ENCODE assay signal across 10 cellular contexts in the genomic region with DNA sequence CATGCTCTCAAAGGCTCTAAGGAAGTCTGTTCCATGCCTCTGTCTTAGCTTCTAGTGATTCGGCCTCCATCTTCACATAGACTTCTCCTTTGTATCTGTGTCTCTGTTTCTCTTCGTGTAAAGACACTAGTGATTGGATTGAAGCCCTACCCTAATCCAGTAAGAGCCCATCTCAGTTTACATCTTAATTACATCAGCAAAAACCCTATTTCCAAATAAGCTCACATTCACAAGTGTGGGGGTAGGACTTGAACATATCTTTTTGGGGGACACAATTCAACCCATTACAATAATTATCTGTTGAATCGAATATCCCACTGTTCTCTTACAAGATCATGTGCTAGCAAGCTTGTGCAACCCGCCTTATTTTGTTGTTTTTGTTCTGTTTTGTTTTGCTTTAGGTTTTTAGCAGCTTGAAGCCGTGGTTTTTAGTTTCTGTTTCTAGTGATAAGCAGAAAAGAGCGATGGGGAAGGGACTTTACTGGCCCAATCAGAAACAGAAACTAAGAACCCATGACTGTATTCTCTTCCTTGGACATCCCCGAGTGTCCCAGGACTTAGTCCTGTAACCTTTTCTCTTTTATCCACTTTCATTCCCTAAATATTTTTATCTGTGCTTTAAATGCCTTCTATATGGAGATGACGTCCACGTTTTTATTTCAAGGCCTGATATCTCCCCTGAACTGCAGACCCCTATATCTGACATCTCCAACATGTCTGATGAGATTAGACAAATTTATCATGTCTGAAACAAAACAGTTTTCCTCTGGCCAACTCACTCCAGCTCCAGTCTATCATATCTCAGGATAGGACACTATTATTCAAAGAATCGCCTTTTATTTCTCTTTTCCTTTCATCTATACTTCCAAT.
DNase-seq lines count a peak whose midpoint lies in the region; ATAC-seq and TF ChIP-seq lines count a peak whose summit lies in the region.
"Had no signal": no experiment of that assay in that cellular context is flagged by ENCODE, and none has a peak within 500 bp of the region (broad histone marks: within the 10 kb centered on the region; RNA-seq: fewer than 3 reads in every experiment).

No MANE protein-coding gene starts in this region.

- TF ChIP-seq CTCF in sigmoid colon (IDR thresholded peaks at IDR 0.05), result no peak
- TF ChIP-seq CTCF in transverse colon (IDR thresholded peaks at IDR 0.05), result no peak

- H3K4me3 ChIP-seq in duodenal mucosa (ENCODE audit: low read depth in 1 of 2, low read length in 2 of 2) (peak overlapping the region; percentile 10 to 34), sigmoid colon (no peak overlapping the region), transverse colon (no peak overlapping the region)

- ATAC-seq in GM18508 (IDR thresholded peaks at IDR 0.05; ENCODE audit: insufficient read depth, unreplicated experiment) (peak; percentile 51), GM21360 (IDR thresholded peaks at IDR 0.05; ENCODE audit: unreplicated experiment) (peak; percentile 51), HG03439 (IDR thresholded peaks at IDR 0.05; ENCODE audit: unreplicated experiment) (peak; percentile 63)

- H3K4me1 ChIP-seq in duodenal mucosa (ENCODE audit: control insufficient read depth in 1 of 2, insufficient read depth in 2 of 2, low read length in 2 of 2) (peaks cover 0 to 5% of the 10 kb centered on the region in 2 donors), sigmoid colon (no peaks in the 10 kb centered on the region), transverse colon (no peaks in the 10 kb centered on the region)

- no peak for TF ChIP-seq POLR2A in sigmoid colon (IDR thresholded peaks at IDR 0.05)
- no peak for TF ChIP-seq POLR2A in transverse colon (IDR thresholded peaks at IDR 0.05)

- intact Hi-C loops in sigmoid colon (cut with DNase I) (no loop called here), transverse colon (cut with DNase I; ENCODE audit: low total_unique reads) (no loop called here)

- in situ Hi-C loops in transverse colon (cut with MboI; ENCODE audit: low pct_ligation_motif_present in 1 of 4, low pct_unique_long_range_greater_than_20kb in 1 of 4, low sequenced_read_pairs in 3 of 4), result no loop called here

- WGBS in sigmoid colon, 2 donors, result 82 to 86% methylated on average over 10 of the region's 10 CpGs
- 76 to 79% methylated on average over 10 of the region's 10 CpGs for WGBS in transverse colon (ENCODE audit: low coverage in 1 of 2), 2 donors

- TF ChIP-seq EP300 in sigmoid colon (IDR thresholded peaks at IDR 0.05) (no peak), transverse colon (IDR thresholded peaks at IDR 0.05; ENCODE audit: low read depth) (no peak)

- H3K36me3 ChIP-seq in duodenal mucosa (ENCODE audit: control insufficient read depth in 1 of 2, insufficient read depth in 2 of 2, low read length in 2 of 2), result no peaks in the 10 kb centered on the region
- H3K36me3 ChIP-seq in sigmoid colon, result no peaks in the 10 kb centered on the region
- no peaks in the 10 kb centered on the region for H3K36me3 ChIP-seq in transverse colon

- H3K9me3 ChIP-seq in duodenal mucosa (ENCODE audit: control insufficient read depth in 1 of 2, low read length in 2 of 2) (no peaks in the 10 kb centered on the region), sigmoid colon (no peaks in the 10 kb centered on the region), transverse colon (no peaks in the 10 kb centered on the region)

- no peak overlapping the region for H3K9ac ChIP-seq in duodenal mucosa (ENCODE audit: low read depth in 1 of 2, low read length in 2 of 2)

- H3K27me3 ChIP-seq in duodenal mucosa (ENCODE audit: control insufficient read depth in 1 of 2, insufficient read depth in 2 of 2, low read length in 2 of 2) (no peaks in the 10 kb centered on the region), sigmoid colon (no peaks in the 10 kb centered on the region), transverse colon (no peaks in the 10 kb centered on the region)
- H3K27me3 ChIP-seq: dorsolateral prefrontal cortex had no signal

- no peak for DNase-seq in C1 segment of cervical spinal cord (lab: John Stamatoyannopoulos, UW)
- DNase-seq in sigmoid colon, result no peak
- no peak for DNase-seq in HK-2 (ENCODE audit: unreplicated experiment)
- DNase-seq in transverse colon, result no peak
- DNase-seq: activated effector memory CD4-positive, alpha-beta T cell treated with Interleukin-2 at 50 U/mL for 16 hours; dorsolateral prefrontal cortex had no signal

- peak overlapping the region; percentile 42 for H3K27ac ChIP-seq in duodenal mucosa (ENCODE audit: low read depth, low read length)
- no peak overlapping the region for H3K27ac ChIP-seq in sigmoid colon
- peak overlapping the region in 1 of 4 donors; percentile 28 for H3K27ac ChIP-seq in transverse colon
- H3K27ac ChIP-seq: dorsolateral prefrontal cortex had no signal

Comparison
In these comparisons a context has a peak if more than half of its experiments do, and no peak if none do; other contexts are left out.
1. H3K4me3 ChIP-seq: peak in duodenal mucosa (2 of 2); none in sigmoid colon (0 of 4) and transverse colon (0 of 4).
2. Peak in every context shown above with its lines, with median percentiles within 50 percentile points of each other: ATAC-seq.